In genomic region chr16:2216330-2216729, GRCh38 we compare ENCODE assay signal across 11 cellular contexts. TPM values are rescaled to one million over a fixed set of nuclear protein-coding genes. Genes with fewer than 3 reads are reported as not detected.
A peak's percentile ranks its signal among the peaks of the same experiment; 100 is the strongest.
DNase-seq lines count a peak whose midpoint lies in the region; ATAC-seq and TF ChIP-seq lines count a peak whose summit lies in the region.
"Had no signal": no experiment of that assay in that cellular context is flagged by ENCODE, and none has a peak within 500 bp of the region (broad histone marks: within the 10 kb centered on the region; RNA-seq: fewer than 3 reads in every experiment).

No MANE protein-coding gene starts in this region.

- H3K27me3 ChIP-seq in OCI-LY3 (ENCODE audit: low read depth, low read length): no peaks in the 10 kb centered on the region
- no peaks in the 10 kb centered on the region for H3K27me3 ChIP-seq in gastrocnemius medialis
- no peaks in the 10 kb centered on the region for H3K27me3 ChIP-seq in heart right ventricle

- no peak overlapping the region for H3K27ac ChIP-seq in OCI-LY3 (ENCODE audit: low read length)
- H3K27ac ChIP-seq in gastrocnemius medialis: peak overlapping the region; percentile 88 to 98 (median 92)
- H3K27ac ChIP-seq in heart right ventricle: no peak overlapping the region

- DNase-seq in activated T-cell treated with anti-CD3 and anti-CD28 coated beads, Interleukin-2, amount 50 U/mL, for 24 hours: no peak
- DNase-seq in activated T-cell treated with anti-CD3 and anti-CD28 coated beads for 4 hours (no peak), chondrocyte (ENCODE audit: low spot score) (no peak), gastrocnemius medialis (no peak), medulla oblongata (ENCODE audit: extremely low spot score) (no peak), heart right ventricle (no peak)
- no peak for DNase-seq in stimulated activated CD4-positive, alpha-beta T cell treated with anti-CD3 and anti-CD28 coated beads, Interleukin-4, amount 100 ng/mL, for 1 hour
- DNase-seq: NCI-H1105, NCI-H446 had no signal

- no peak overlapping the region for H2AFZ ChIP-seq in OCI-LY3 (ENCODE audit: low read depth, low read length)

- peaks cover 10% of the 10 kb centered on the region for H3K36me3 ChIP-seq in OCI-LY3 (replicated peaks; ENCODE audit: low read depth, low read length)
- no peaks in the 10 kb centered on the region for H3K36me3 ChIP-seq in gastrocnemius medialis
- no peaks in the 10 kb centered on the region for H3K36me3 ChIP-seq in heart right ventricle

- peak overlapping the region; percentile 89 for H3K4me3 Mint-ChIP-seq in activated T-cell treated with anti-CD3 and anti-CD28 coated beads, Interleukin-2, amount 50 U/mL, for 24 hours
- H3K4me3 Mint-ChIP-seq in chondrocyte (ENCODE audit: unreplicated experiment): peak overlapping the region; percentile 86

- H3K4me1 ChIP-seq in OCI-LY3 (ENCODE audit: low read length) (peaks cover 12% of the 10 kb centered on the region), gastrocnemius medialis (peaks cover 23 to 27% of the 10 kb centered on the region in 2 donors), heart right ventricle (peaks cover 17 to 37% (median 28%) of the 10 kb centered on the region in 9 donors)

- intact Hi-C loops in gastrocnemius medialis (cut with DNase I; ENCODE audit: low total_unique reads): loop anchor here (10.0 kb wide), 1 partner anchor 442 kb away; the partner anchor contains the start of genes EME2, MRPS34 and NME3
- intact Hi-C loops in heart right ventricle (cut with DNase I): no loop called here

- H3K4me1 Mint-ChIP-seq in activated T-cell treated with anti-CD3 and anti-CD28 coated beads, Interleukin-2, amount 50 U/mL, for 24 hours (ENCODE audit: low read depth): peaks cover 26% of the 10 kb centered on the region
- peaks cover 25% of the 10 kb centered on the region for H3K4me1 Mint-ChIP-seq in chondrocyte (ENCODE audit: low read depth)

- peak overlapping the region; percentile 84 for H3K4me3 ChIP-seq in OCI-LY3 (ENCODE audit: low read length)
- no peak overlapping the region for H3K4me3 ChIP-seq in gastrocnemius medialis
- no peak overlapping the region for H3K4me3 ChIP-seq in heart right ventricle

- ATAC-seq in gastrocnemius medialis (no peak), heart right ventricle (no peak)
- ATAC-seq: Right ventricle myocardium inferior had no signal

- TF ChIP-seq POLR2A in gastrocnemius medialis (IDR thresholded peaks at IDR 0.05): no peak

- TF ChIP-seq CTCF in OCI-LY3 (IDR thresholded peaks at IDR 0.05; ENCODE audit: low read depth, low read length) (no peak), chondrocyte (IDR thresholded peaks at IDR 0.05) (no peak), gastrocnemius medialis (IDR thresholded peaks at IDR 0.05 in 4 of 5, conservative IDR thresholded peaks at IDR 0.05 in 1 of 5) (no peak), heart right ventricle (IDR thresholded peaks at IDR 0.05) (no peak)

- 96 to 99% methylated on average over 4 of the region's 4 CpGs for WGBS in heart right ventricle, 2 donors

- peak overlapping the region; percentile 96 for H3K27ac Mint-ChIP-seq in activated T-cell treated with anti-CD3 and anti-CD28 coated beads, Interleukin-2, amount 50 U/mL, for 24 hours
- no peak overlapping the region for H3K27ac Mint-ChIP-seq in chondrocyte (ENCODE audit: unreplicated experiment)

- H3K4me2 ChIP-seq in OCI-LY3 (ENCODE audit: low read length): peak overlapping the region; percentile 36

- peaks cover 20% of the 10 kb centered on the region for H3K79me2 ChIP-seq in OCI-LY3 (ENCODE audit: low read length)

- H3K27me3 Mint-ChIP-seq in activated T-cell treated with anti-CD3 and anti-CD28 coated beads, Interleukin-2, amount 50 U/mL, for 24 hours: no peaks in the 10 kb centered on the region
- H3K27me3 Mint-ChIP-seq in chondrocyte (ENCODE audit: low read depth): no peaks in the 10 kb centered on the region

- H3K36me3 Mint-ChIP-seq in activated T-cell treated with anti-CD3 and anti-CD28 coated beads, Interleukin-2, amount 50 U/mL, for 24 hours (ENCODE audit: low read depth): peaks cover 29% of the 10 kb centered on the region
- H3K36me3 Mint-ChIP-seq in chondrocyte (ENCODE audit: low read depth): no peaks in the 10 kb centered on the region

- H3K9me3 ChIP-seq in OCI-LY3 (ENCODE audit: insufficient read depth, low read length): no peaks in the 10 kb centered on the region
- no peaks in the 10 kb centered on the region for H3K9me3 ChIP-seq in gastrocnemius medialis
- H3K9me3 ChIP-seq in heart right ventricle: no peaks in the 10 kb centered on the region

- H4K20me1 ChIP-seq in OCI-LY3 (ENCODE audit: insufficient read depth, low read length): peaks cover 7% of the 10 kb centered on the region

- H3K9ac ChIP-seq in OCI-LY3 (ENCODE audit: low read length): no peak overlapping the region

- no peaks in the 10 kb centered on the region for H3K9me3 Mint-ChIP-seq in activated T-cell treated with anti-CD3 and anti-CD28 coated beads, Interleukin-2, amount 50 U/mL, for 24 hours
- H3K9me3 Mint-ChIP-seq in chondrocyte (ENCODE audit: low read depth): no peaks in the 10 kb centered on the region

- in situ Hi-C loops in gastrocnemius medialis (cut with MboI; ENCODE audit: low sequenced_read_pairs in 4 of 4): no loop called here

RNA-seq across cellular contexts. Expression of gene PGP, which starts 1.7 kb away (rescaled TPM):
- 15.6 to 21.1 TPM (median 16.0 TPM) in 3 replicates for total RNA-seq in chondrocyte
- 10 to 100 TPM; 19.6 to 43.1 (median 25.6) TPM for total RNA-seq in gastrocnemius medialis
- total RNA-seq in heart right ventricle: 10 to 100 TPM; 21.1 to 48.3 (median 25.7) TPM
- 10 to 100 TPM; 31.3 to 33.1 TPM for polyA plus RNA-seq in heart right ventricle

RNA-seq across cellular contexts. Expression of gene BRICD5, which starts 5.7 kb away (rescaled TPM):
- total RNA-seq in chondrocyte: 5.4 to 7.3 TPM (median 6.9 TPM) in 3 replicates
- total RNA-seq in gastrocnemius medialis: 1 to 10 TPM in 3 of 4 donors, under 1 TPM in 1; 0.15 to 2.2 (median 1.4) TPM
- 10 to 100 TPM in 1 of 10 donors, 1 to 10 TPM in 9; 4.3 to 15.6 (median 7.2) TPM for total RNA-seq in heart right ventricle
- polyA plus RNA-seq in heart right ventricle: 10 to 100 TPM; 14.7 to 31.7 TPM

RNA-seq across cellular contexts. Expression of gene E4F1, which starts 7.1 kb away (rescaled TPM):
- total RNA-seq in chondrocyte (18.7 to 25.7 TPM (median 20.7 TPM) in 3 replicates), gastrocnemius medialis (10 to 100 TPM; 24.5 to 38.4 (median 27.0) TPM), heart right ventricle (10 to 100 TPM in 7 of 10 donors, 1 to 10 TPM in 3; 8.4 to 16.3 (median 10.7) TPM)
- 10 to 100 TPM; 22.0 to 34.8 TPM for polyA plus RNA-seq in heart right ventricle

RNA-seq across cellular contexts. Expression of gene MLST8, which starts 11.1 kb away (rescaled TPM):
- total RNA-seq in chondrocyte: 37.1 to 41.4 TPM (median 39.3 TPM) in 3 replicates
- total RNA-seq in gastrocnemius medialis: 10 to 100 TPM; 40.3 to 77.0 (median 73.5) TPM
- total RNA-seq in heart right ventricle: 10 to 100 TPM; 19.3 to 28.8 (median 23.6) TPM
- 10 to 100 TPM; 38.8 to 43.1 TPM for polyA plus RNA-seq in heart right ventricle

RNA-seq across cellular contexts. Expression of gene DNASE1L2, which starts 19.9 kb away (rescaled TPM):
- 0.97 to 1.6 TPM (median 1.2 TPM) in 3 replicates for total RNA-seq in chondrocyte
- total RNA-seq in gastrocnemius medialis: 1 to 10 TPM in 1 of 4 donors, under 1 TPM in 1, not detected in 2; 0.69 to 2.1 TPM
- under 1 TPM in 9 of 10 donors, not detected in 1; 0.15 to 0.44 (median 0.30) TPM for total RNA-seq in heart right ventricle
- 1 to 10 TPM in 1 of 2 donors, under 1 TPM in 1; 0.49 to 1.2 TPM for polyA plus RNA-seq in heart right ventricle

Comparison
In these comparisons a context has a peak if more than half of its experiments do, and no peak if none do; other contexts are left out.
1. H3K27ac ChIP-seq: peak in gastrocnemius medialis (4 of 4); none in OCI-LY3 (single experiment) and heart right ventricle (0 of 10).